ENCODE assay signal across 8 cellular contexts in genomic region chr4:185005209-185005819, GRCh38. TPM values are rescaled to one million over a fixed set of nuclear protein-coding genes. Genes with fewer than 3 reads are reported as not detected.
A peak's percentile ranks its signal among the peaks of the same experiment; 100 is the strongest.
DNase-seq lines count a peak whose midpoint lies in the region; ATAC-seq and TF ChIP-seq lines count a peak whose summit lies in the region.

No MANE protein-coding gene starts in this region.

- H3K4me1 ChIP-seq in gastroesophageal sphincter (peaks cover 0 to 13% (median 5%) of the 10 kb centered on the region in 3 donors), suprapubic skin (peaks cover 11% of the 10 kb centered on the region)

- peak; percentile 80 for DNase-seq in ELR (ENCODE audit: low read depth)
- peak; percentile 70 for DNase-seq in H4 (ENCODE audit: low spot score)
- DNase-seq in LoVo (ENCODE audit: low spot score) = peak; percentile 79
- peak; percentile 71 for DNase-seq in SIG-M5 treated with dmso at 0.1 percent for 504 hours (lab: John Stamatoyannopoulos, UW; ENCODE audit: unreplicated experiment)
- peak; percentile 91 for DNase-seq in activated effector memory CD4-positive, alpha-beta T cell treated with anti-CD3 and anti-CD28 coated beads, Interleukin-2, amount 50 U/mL, for 16 hours
- DNase-seq in occipital lobe (lab: John Stamatoyannopoulos, UW) = peak; percentile 68
- DNase-seq in suprapubic skin (ENCODE audit: low spot score in 2 of 2) = peak; percentile 81 to 89

- peak; percentile 69 to 88 (median 76) for TF ChIP-seq CTCF in gastroesophageal sphincter (IDR thresholded peaks at IDR 0.05)
- TF ChIP-seq CTCF in suprapubic skin (IDR thresholded peaks at IDR 0.05) = peak; percentile 58 to 89

- H3K9me3 ChIP-seq in gastroesophageal sphincter (no peaks in the 10 kb centered on the region), suprapubic skin (no peaks in the 10 kb centered on the region)

- peak; percentile 92 for ATAC-seq in gastroesophageal sphincter

- H3K36me3 ChIP-seq in gastroesophageal sphincter (no peaks in the 10 kb centered on the region), suprapubic skin (no peaks in the 10 kb centered on the region)

- 3 to 12% methylated on average over 7 to 14 of the region's 22 CpGs for WGBS in gastroesophageal sphincter (ENCODE audit: low coverage in 1 of 2), 2 donors
- WGBS in suprapubic skin = 7% methylated on average over 17 of the region's 22 CpGs

- H3K27ac ChIP-seq in gastroesophageal sphincter (no peak overlapping the region), suprapubic skin (peak overlapping the region; percentile 60)

- H3K4me3 ChIP-seq in gastroesophageal sphincter (peak overlapping the region in 1 of 2 donors; percentile 40), suprapubic skin (peak overlapping the region; percentile 27)

- H3K27me3 ChIP-seq in gastroesophageal sphincter (peaks cover 18% of the 10 kb centered on the region), suprapubic skin (peaks cover 29% of the 10 kb centered on the region)

- TF ChIP-seq POLR2A in gastroesophageal sphincter (IDR thresholded peaks at IDR 0.05) (no peak), suprapubic skin (IDR thresholded peaks at IDR 0.05) (no peak)

- TF ChIP-seq EP300 in gastroesophageal sphincter (IDR thresholded peaks at IDR 0.05) (no peak), suprapubic skin (IDR thresholded peaks at IDR 0.05) (no peak)

RNA-seq across cellular contexts. Expression of gene HELT, which starts 13.0 kb away (rescaled TPM):
- total RNA-seq in H4 (2014; rRNA removed; shearing (Covaris generic)) = not detected in 2 replicates
- total RNA-seq in gastroesophageal sphincter (not detected), occipital lobe (not detected), suprapubic skin (1 to 10 TPM in 3 of 4 donors, under 1 TPM in 1; 0.53 to 1.5 (median 1.2) TPM)
